ENCODE assay signal across 13 cellular contexts in genomic region chr15:55281517-55282227, GRCh38. TPM values are rescaled to one million over a fixed set of nuclear protein-coding genes. Genes with fewer than 3 reads are reported as not detected.
DNase-seq lines count a peak whose midpoint lies in the region; ATAC-seq and TF ChIP-seq lines count a peak whose summit lies in the region.
"Had no signal": no experiment of that assay in that cellular context is flagged by ENCODE, and none has a peak within 500 bp of the region (broad histone marks: within the 10 kb centered on the region; RNA-seq: fewer than 3 reads in every experiment).

No MANE protein-coding gene starts in this region.

- peak overlapping the region in 3 of 4 donors; percentile 59 to 70 (median 70) for H3K27ac ChIP-seq in body of pancreas
- H3K27ac ChIP-seq in OCI-LY7 (ENCODE audit: low read depth, low read length, poor library complexity, severe bottlenecking) = no peak overlapping the region
- H3K27ac ChIP-seq in SJCRH30 = no peak overlapping the region; the same call in 1 of the 2 replicates
- H3K27ac ChIP-seq: suprapubic skin had no signal

- TF ChIP-seq CTCF in body of pancreas (IDR thresholded peaks at IDR 0.05) (no peak), nephron progenitor cell (IDR thresholded peaks at IDR 0.05) (no peak), OCI-LY7 (conservative IDR thresholded peaks at IDR 0.05; ENCODE audit: low read length) (no peak)

- intact Hi-C loops in body of pancreas (cut with DNase I) (no loop called here), OCI-LY7 (cut with micrococcal nuclease; ENCODE audit: unreplicated experiment) (no loop called here)

- H3K4me1 ChIP-seq in body of pancreas = peaks cover 46% of the 10 kb centered on the region
- peaks cover 7% of the 10 kb centered on the region for H3K4me1 ChIP-seq in OCI-LY7 (ENCODE audit: insufficient read depth, low read length, poor library complexity, severe bottlenecking)
- H3K4me1 ChIP-seq in SJCRH30 = peaks cover 23% of the 10 kb centered on the region

- ATAC-seq in body of pancreas (no peak), HG02623 (IDR thresholded peaks at IDR 0.05; ENCODE audit: unreplicated experiment) (no peak)

- H3K36me3 ChIP-seq in body of pancreas (replicated peaks in 1 of 2; ENCODE audit: insufficient read depth in 1 of 2, low read depth in 2 of 2) = no peaks in the 10 kb centered on the region
- no peaks in the 10 kb centered on the region for H3K36me3 ChIP-seq in OCI-LY7 (ENCODE audit: insufficient read depth, low read length)
- no peaks in the 10 kb centered on the region for H3K36me3 ChIP-seq in SJCRH30
- H3K36me3 ChIP-seq: suprapubic skin had no signal

- BruUV-seq in OCI-LY7 (replicated peaks; lab: Mats Ljungman, UMichigan) = no TSS peak

- no peaks in the 10 kb centered on the region for H3K9me2 ChIP-seq in OCI-LY7 (ENCODE audit: insufficient read depth, low read length)

- H3K4me3 ChIP-seq in body of pancreas = no peak overlapping the region
- no peak overlapping the region for H3K4me3 ChIP-seq in OCI-LY7 (ENCODE audit: low read depth, low read length, poor library complexity, severe bottlenecking)
- H3K4me3 ChIP-seq in SJCRH30 = no peak overlapping the region
- H3K4me3 ChIP-seq: suprapubic skin had no signal

- H2AFZ ChIP-seq in OCI-LY7 (ENCODE audit: low read length) = no peak overlapping the region

- CTCF ChIA-PET in OCI-LY7 (lab: Charles Lee; ENCODE audit: unreplicated experiment) = no interaction called here

- POLR2A ChIA-PET in OCI-LY7 (lab: Charles Lee) = interaction anchor here (0.6 to 1.1 kb wide), 3 partner anchors 12 to 61 kb away, joined by 3 to 5 read pairs (median 5); no protein-coding TSS in a partner anchor

- H3K36me3 Mint-ChIP-seq in nephron progenitor cell (ENCODE audit: low read depth) = peaks cover 4% of the 10 kb centered on the region

- H3K27me3 ChIP-seq in body of pancreas (no peaks in the 10 kb centered on the region), SJCRH30 (no peaks in the 10 kb centered on the region)
- H3K27me3 ChIP-seq: suprapubic skin had no signal

- H3K27me3 Mint-ChIP-seq in nephron progenitor cell (ENCODE audit: low read depth, poor library complexity) = peaks cover 3% of the 10 kb centered on the region

- no peaks in the 10 kb centered on the region for H4K20me1 ChIP-seq in OCI-LY7 (ENCODE audit: insufficient read depth, low read length)

- no peaks in the 10 kb centered on the region for H3K9me3 Mint-ChIP-seq in nephron progenitor cell

- no peak overlapping the region for H3K4me3 Mint-ChIP-seq in nephron progenitor cell

- H3K27ac Mint-ChIP-seq in nephron progenitor cell = peak overlapping the region; percentile 40

- TF ChIP-seq POLR2A in body of pancreas (IDR thresholded peaks at IDR 0.05) = no peak

- peaks cover 23% of the 10 kb centered on the region for H3K4me1 Mint-ChIP-seq in nephron progenitor cell

- H3K9me3 ChIP-seq in body of pancreas = no peaks in the 10 kb centered on the region
- H3K9me3 ChIP-seq in OCI-LY7 (ENCODE audit: low read length) = no peaks in the 10 kb centered on the region
- H3K9me3 ChIP-seq in SJCRH30 (replicated peaks) = no peaks in the 10 kb centered on the region
- H3K9me3 ChIP-seq: suprapubic skin had no signal

- H3K79me2 ChIP-seq in OCI-LY7 (ENCODE audit: insufficient read depth, low read depth, low read length) = no peaks in the 10 kb centered on the region

- peak; percentile 6 for DNase-seq in ELR (ENCODE audit: low read depth)
- peak; percentile 34 for DNase-seq in MV-4-11 (lab: John Stamatoyannopoulos, UW)
- DNase-seq in body of pancreas = no peak
- DNase-seq in nephron progenitor cell = no peak
- no peak for DNase-seq in SHP77 (lab: John Stamatoyannopoulos, UW)
- DNase-seq in OCI-LY7 (ENCODE audit: low spot score) = no peak
- no peak for DNase-seq in SJCRH30
- DNase-seq: activated CD4-positive, CD25-positive, alpha-beta regulatory T cell; anterior cingulate cortex; DMS79 treated with DMSO at 0.1 percent for 48 hours; NCI-H2081 treated with DMSO at 0.1 percent for 48 hours had no signal

- no peak overlapping the region for H3K4me2 ChIP-seq in OCI-LY7 (ENCODE audit: low read length)

RNA-seq across cellular contexts. Expression of gene RAB27A, which starts 7.9 kb away (rescaled TPM):
- 1 to 10 TPM; 9.6 to 9.9 TPM for total RNA-seq in body of pancreas
- 4.5 and 6.0 TPM in 2 replicates for total RNA-seq in OCI-LY7 (2014; rRNA removed; shearing (Covaris generic))
- total RNA-seq in OCI-LY7 (2022) = 21.7 and 22.4 TPM in 2 replicates
- 7.0 and 12.2 TPM in 2 replicates for total RNA-seq in SJCRH30 (2014; rRNA removed; shearing (Covaris generic))

RNA-seq across cellular contexts. Expression of gene PIGBOS1, which starts 37.3 kb away (rescaled TPM):
- total RNA-seq in body of pancreas (10 to 100 TPM; 11.2 to 16.1 TPM), OCI-LY7 (2022) (14.8 and 15.6 TPM in 2 replicates)
- 10.1 and 10.4 TPM in 2 replicates for total RNA-seq in OCI-LY7 (2014; rRNA removed; shearing (Covaris generic))
- total RNA-seq in SJCRH30 (2014; rRNA removed; shearing (Covaris generic)) = 11.2 and 11.3 TPM in 2 replicates

RNA-seq across cellular contexts. Expression of gene PIGB, which starts 37.4 kb away (rescaled TPM):
- 10 to 100 TPM in 1 of 2 donors, 1 to 10 TPM in 1; 9.1 to 17.1 TPM for total RNA-seq in body of pancreas
- total RNA-seq in OCI-LY7 (2014; rRNA removed; shearing (Covaris generic)) = 8.7 and 10.3 TPM in 2 replicates
- total RNA-seq in OCI-LY7 (2022) = 27.6 and 35.7 TPM in 2 replicates
- 7.3 and 7.6 TPM in 2 replicates for total RNA-seq in SJCRH30 (2014; rRNA removed; shearing (Covaris generic))

Comparison
In these comparisons a context has a peak if more than half of its experiments do, and no peak if none do; other contexts are left out.
1. DNase-seq: peak in ELR (single experiment) and MV-4-11 (single experiment); none in body of pancreas (0 of 4), nephron progenitor cell (single experiment), SHP77 (0 of 2), OCI-LY7 (single experiment) and SJCRH30 (0 of 2).
2. H3K27ac ChIP-seq: peak in body of pancreas (3 of 4); none in OCI-LY7 (single experiment) and SJCRH30 (single experiment).